ENCODE assay signal across 14 cellular contexts in the genomic region with DNA sequence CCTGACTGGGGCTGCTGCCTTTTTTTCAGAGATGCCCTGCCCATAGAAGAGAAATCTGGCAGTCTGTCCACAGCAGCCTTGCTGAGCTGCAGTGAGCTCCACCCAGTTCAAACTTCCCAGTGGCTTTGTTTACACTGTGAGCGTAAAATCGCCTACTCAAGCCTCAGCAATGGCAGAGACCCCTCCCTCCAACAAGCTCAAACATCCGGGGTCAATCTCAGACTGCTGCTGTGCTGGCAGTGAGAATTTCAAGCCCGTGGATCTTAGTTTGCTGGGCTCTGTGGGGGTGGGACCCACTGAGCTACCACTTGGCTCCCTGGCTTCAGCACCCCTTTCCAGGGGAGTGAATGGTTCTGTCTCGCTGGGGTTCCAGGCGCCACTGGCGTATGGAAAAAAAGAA. TPM values are rescaled to one million over a fixed set of nuclear protein-coding genes. Genes with fewer than 3 reads are reported as not detected.
A peak's percentile ranks its signal among the peaks of the same experiment; 100 is the strongest.
DNase-seq lines count a peak whose midpoint lies in the region; ATAC-seq, FAIRE-seq and TF ChIP-seq lines count a peak whose summit lies in the region.
"Not testable (repeated sequence)": the region's sequence is repeated elsewhere in the genome, so short reads cannot be mapped to it uniquely, and the experiment has no call there.
"Had no signal": no experiment of that assay in that cellular context is flagged by ENCODE, and none has a peak within 500 bp of the region (broad histone marks: within the 10 kb centered on the region; RNA-seq: fewer than 3 reads in every experiment).

No MANE protein-coding gene starts in this region.

- H3K4me1 ChIP-seq in H1 (replicated peaks in 1 of 4; ENCODE audit: control insufficient read depth in 3 of 4, insufficient read depth in 4 of 4, low read length in 3 of 4); mucosa of descending colon (ENCODE audit: low read depth); small intestine (ENCODE audit: control insufficient read depth in 2 of 2, insufficient read depth in 1 of 2, low read depth in 1 of 2, low read length in 1 of 2): not testable (repeated sequence)

- not testable (repeated sequence) for H2BK5ac ChIP-seq in H1 (ENCODE audit: low read depth, low read length)

- H3K4me3 ChIP-seq in H1 (ENCODE audit: extremely low read depth in 1 of 4, insufficient read depth in 2 of 4, low read depth in 3 of 4, low read length in 4 of 4); mucosa of descending colon; small intestine (ENCODE audit: low read depth in 1 of 2, low read length in 2 of 2): not testable (repeated sequence)

- not testable (repeated sequence) for H3K9ac ChIP-seq in H1 (replicated peaks in 1 of 4; ENCODE audit: extremely low read depth in 1 of 4, low read depth in 3 of 4, low read length in 3 of 4)

- H4K91ac ChIP-seq in H1 (replicated peaks; ENCODE audit: insufficient read length, low read length): not testable (repeated sequence)

- 93% methylated on average over 7 of the region's 7 CpGs; no CpG with 5 or more reads in 1 of the 2 experiments for WGBS in H1 (ENCODE audit: extremely low coverage in 1 of 2, insufficient coverage in 1 of 2, insufficient read length in 1 of 2, insufficient replicate concordance in 2 of 2, low coverage in 1 of 2, low lambda C conversion rate in 2 of 2, missing lambda C conversion rate in 1 of 2), 2 experiments
- 25 to 40% (median 32%) methylated on average over 7 of the region's 7 CpGs for WGBS in small intestine, 3 donors

- intact Hi-C loops in mucosa of descending colon (cut with DNase I, micrococcal nuclease): not testable (repeated sequence)

- DNase-seq in Daoy (ENCODE audit: low read depth) (peak; percentile 39), HT-29 (ENCODE audit: low spot score) (peak; percentile 70), NCI-H345 (lab: John Stamatoyannopoulos, UW) (peak; percentile 38), NCI-H748 treated with DMSO at 0.1 percent for 48 hours (lab: John Stamatoyannopoulos, UW) (peak; percentile 22), mucosa of descending colon (peak in 2 of 3 donors; percentile 17 to 42), small intestine (peak; percentile 40)
- DNase-seq in H1 (ENCODE audit: low read depth in 1 of 2, low spot score in 2 of 2): not testable (repeated sequence)

- H4K8ac ChIP-seq in H1 (ENCODE audit: extremely low read depth, insufficient read depth, low read length): not testable (repeated sequence)

- not testable (repeated sequence) for H3K79me1 ChIP-seq in H1 (ENCODE audit: low read depth, low read length)

- not testable (repeated sequence) for H2BK12ac ChIP-seq in H1 (ENCODE audit: low read depth, low read length)

- not testable (repeated sequence) for TF ChIP-seq RAD21 in H1 (IDR thresholded peaks at IDR 0.05 in 1 of 2, conservative IDR thresholded peaks at IDR 0.05 in 1 of 2; ENCODE audit: low read depth in 2 of 2, low read length in 2 of 2)

- H3K36me3 ChIP-seq in H1 (ENCODE audit: control insufficient read depth in 2 of 4, insufficient read depth in 4 of 4, low read length in 3 of 4); mucosa of descending colon (ENCODE audit: low read depth); small intestine (ENCODE audit: control insufficient read depth in 2 of 2, insufficient read depth in 2 of 2, low read length in 2 of 2): not testable (repeated sequence)

- not testable (repeated sequence) for H2AK5ac ChIP-seq in H1 (ENCODE audit: low read depth, low read length)

- FAIRE-seq in H1 (lab: Jason Lieb, UNC); small intestine (lab: Jason Lieb, UNC): not testable (repeated sequence)

- not testable (repeated sequence) for TF ChIP-seq POLR2A in H1 (IDR thresholded peaks at IDR 0.05; ENCODE audit: control extremely low read depth in 1 of 2, low read depth in 2 of 2, low read length in 2 of 2)

- not testable (repeated sequence) for H3K14ac ChIP-seq in H1 (ENCODE audit: insufficient read length)

- not testable (repeated sequence) for H3K4me2 ChIP-seq in H1 (ENCODE audit: insufficient read depth in 1 of 2, low read depth in 2 of 2, low read length in 2 of 2)

- not testable (repeated sequence) for H3K4ac ChIP-seq in H1 (replicated peaks; ENCODE audit: insufficient read length, low read depth, low read length)

- not testable (repeated sequence) for H3K23me2 ChIP-seq in H1 (ENCODE audit: low read depth, low read length)

- CTCF ChIA-PET in H1 (lab: Charles Lee; ENCODE audit: partially characterized antibody): interaction anchor here (0.7 to 2.1 kb wide), 9 partner anchors 9 to 211 kb away, joined by 3 to 6 read pairs (median 3); partner anchors contain the start of gene MC2R

- H3K56ac ChIP-seq in H1 (replicated peaks; ENCODE audit: insufficient read length, low read depth, low read length): not testable (repeated sequence)

- H3K9me3 ChIP-seq in H1 (ENCODE audit: insufficient read depth in 2 of 2, low read depth in 1 of 2, low read length in 1 of 2); mucosa of descending colon; small intestine (ENCODE audit: control insufficient read depth, low read depth): not testable (repeated sequence)

- not testable (repeated sequence) for TF ChIP-seq EP300 in H1 (IDR thresholded peaks at IDR 0.05; ENCODE audit: borderline replicate concordance in 1 of 2, low read depth in 2 of 2, low read length in 2 of 2)

- peak overlapping the region; percentile 76; the same call in 1 of the 2 replicates for H2AFZ ChIP-seq in H1 (ENCODE audit: low read length)

- not testable (repeated sequence) for H3K27me3 ChIP-seq in H1 (replicated peaks in 1 of 4; ENCODE audit: control insufficient read depth in 3 of 4, extremely low read depth in 1 of 4, insufficient read depth in 3 of 4, low read length in 3 of 4); small intestine (ENCODE audit: control insufficient read depth in 2 of 2, insufficient read depth in 2 of 2, low read length in 2 of 2)

- H2BK120ac ChIP-seq in H1 (replicated peaks; ENCODE audit: low read depth, low read length): not testable (repeated sequence)

- not testable (repeated sequence) for H3K18ac ChIP-seq in H1 (ENCODE audit: extremely low read depth, low read length)

- not testable (repeated sequence) for H2BK15ac ChIP-seq in H1 (ENCODE audit: low read length)

- H3K23ac ChIP-seq in H1 (ENCODE audit: insufficient read length): not testable (repeated sequence)

- POLR2A ChIA-PET in H1 (lab: Charles Lee; ENCODE audit: partially characterized antibody): not testable (repeated sequence)

- TF ChIP-seq CTCF in H1 (IDR thresholded peaks at IDR 0.05; ENCODE audit: control extremely low read depth in 1 of 3, insufficient read depth in 1 of 3, low read depth in 1 of 3, low read length in 3 of 3); mucosa of descending colon (IDR thresholded peaks at IDR 0.05): not testable (repeated sequence)

- not testable (repeated sequence) for H4K20me1 ChIP-seq in H1 (replicated peaks in 1 of 2; ENCODE audit: control insufficient read depth in 1 of 2, insufficient read depth in 2 of 2, low read length in 2 of 2)

- ATAC-seq in mucosa of descending colon: peak; percentile 80

- H4K5ac ChIP-seq in H1 (ENCODE audit: insufficient read length, low read depth, low read length): not testable (repeated sequence)

- H3K27ac ChIP-seq in H1 (ENCODE audit: low read depth, low read length); small intestine (ENCODE audit: low read depth in 1 of 2, low read length in 1 of 2): not testable (repeated sequence)

- H3K79me2 ChIP-seq in H1 (ENCODE audit: control insufficient read depth in 1 of 2, insufficient read depth in 2 of 2, low read length in 2 of 2): not testable (repeated sequence)

- not testable (repeated sequence) for H2BK20ac ChIP-seq in H1 (ENCODE audit: low read length)

RNA-seq across cellular contexts. Expression of gene MC5R, which starts 38.9 kb away (rescaled TPM):
- not detected in 2 replicates for total RNA-seq in Daoy (2014; rRNA removed; shearing (Covaris generic))
- 0.47 TPM in 1 of 2 replicates, not detected in the other for total RNA-seq in HT-29 (2014; rRNA removed; shearing (Covaris generic))
- total RNA-seq in H1 (2021; fragmentation: NEBNext Ultra II Directional; extraction: Animal tissue kit (Norgen Biotek cat#: 25700)): 0.31 and 0.37 TPM in 2 replicates
- polyA plus RNA-seq in H1 (2011; rRNA removed) (1.1 and 1.4 TPM in 2 replicates), small intestine (not detected)
- 0.71 TPM for polyA plus RNA-seq in H1 (2011; cell fraction: cytosol; rRNA removed)
- 0.67 TPM for polyA plus RNA-seq in H1 (2011; cell fraction: nucleus; rRNA removed)
- polyA plus RNA-seq in H1 (2012, experiment 1 of 2): 0.31 to 0.81 TPM (median 0.49 TPM) in 4 replicates
- 0.39 TPM for polyA plus RNA-seq in H1 (2012, experiment 2 of 2)
- polyA plus RNA-seq in H1 (2013, experiment 1 of 2): 0.24 TPM
- 0.18 TPM for polyA plus RNA-seq in H1 (2013, experiment 2 of 2)
- polyA minus RNA-seq in H1 (2011; rRNA and poly(A)+ RNA removed): 1.7 and 1.8 TPM in 2 replicates
- not detected for polyA minus RNA-seq in H1 (2011; cell fraction: cytosol; rRNA and poly(A)+ RNA removed)
- polyA minus RNA-seq in H1 (2011; cell fraction: nucleus; rRNA and poly(A)+ RNA removed): 1.00 TPM
- not detected for total RNA-seq in mucosa of descending colon
- total RNA-seq: A673; CD8-positive, alpha-beta T cell; GM23248; HFFc6; K562 had no signal
- polyA plus RNA-seq: BJ, GM23248, K562 had no signal

RNA-seq across cellular contexts. Expression of gene MC2R, which starts 52.4 kb away (rescaled TPM):
- total RNA-seq in Daoy (2014; rRNA removed; shearing (Covaris generic)): not detected in 2 replicates
- not detected in 2 replicates for total RNA-seq in HT-29 (2014; rRNA removed; shearing (Covaris generic))
- not detected in 2 replicates for total RNA-seq in H1 (2021; fragmentation: NEBNext Ultra II Directional; extraction: Animal tissue kit (Norgen Biotek cat#: 25700))
- polyA plus RNA-seq in H1 (2011; rRNA removed) (not detected in 2 replicates), small intestine (under 1 TPM in 1 of 3 donors, not detected in 2; 0.01 TPM)
- polyA plus RNA-seq in H1 (2011; cell fraction: cytosol; rRNA removed): not detected
- polyA plus RNA-seq in H1 (2011; cell fraction: nucleus; rRNA removed): not detected
- not detected in 4 replicates for polyA plus RNA-seq in H1 (2012, experiment 1 of 2)
- polyA plus RNA-seq in H1 (2012, experiment 2 of 2): not detected
- polyA plus RNA-seq in H1 (2013, experiment 1 of 2): not detected
- polyA plus RNA-seq in H1 (2013, experiment 2 of 2): not detected
- not detected in 2 replicates for polyA minus RNA-seq in H1 (2011; rRNA and poly(A)+ RNA removed)
- not detected for polyA minus RNA-seq in H1 (2011; cell fraction: cytosol; rRNA and poly(A)+ RNA removed)
- not detected for polyA minus RNA-seq in H1 (2011; cell fraction: nucleus; rRNA and poly(A)+ RNA removed)
- not detected for total RNA-seq in mucosa of descending colon
- total RNA-seq: A673; CD8-positive, alpha-beta T cell; GM23248; HFFc6; K562 had no signal
- polyA plus RNA-seq: BJ, CD14-positive monocyte, GM23248, K562 had no signal
